ENCODE assay signal across 8 cellular contexts in the genomic region with DNA sequence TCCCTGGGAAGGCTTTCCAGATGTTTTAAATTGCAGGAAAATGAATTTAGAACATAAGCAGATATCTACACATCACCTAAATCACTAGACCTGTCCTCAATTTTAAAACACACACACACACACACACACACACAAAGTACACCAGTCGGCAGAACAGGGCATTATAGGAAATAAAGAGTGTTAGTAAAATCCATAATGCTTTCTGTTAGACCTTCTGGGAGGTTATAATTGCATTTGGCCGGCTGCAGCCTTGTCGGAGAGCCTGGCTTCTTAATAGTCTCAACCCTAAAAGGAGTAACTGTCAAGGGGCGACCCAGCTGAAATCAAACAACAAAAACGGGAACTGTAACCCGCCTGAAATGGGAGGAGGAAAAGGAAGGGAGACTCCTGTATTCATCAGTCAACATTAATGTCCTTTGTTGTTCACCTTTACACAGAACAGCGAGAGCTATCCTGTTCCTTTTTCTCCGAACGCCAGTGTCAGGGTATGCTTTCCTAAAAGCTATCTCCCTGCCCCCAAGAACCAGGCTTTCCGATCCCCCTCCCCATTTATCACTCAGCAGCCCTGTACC. TPM values are rescaled to one million over a fixed set of nuclear protein-coding genes. Genes with fewer than 3 reads are reported as not detected.
DNase-seq lines count a peak whose midpoint lies in the region; ATAC-seq lines count a peak whose summit lies in the region.

No MANE protein-coding gene starts in this region.

- H3K27ac Mint-ChIP-seq in activated naive CD8-positive, alpha-beta T cell, result peak overlapping the region; percentile 22

- peak; percentile 43 for DNase-seq in NCI-H146 (lab: John Stamatoyannopoulos, UW)
- no peak for DNase-seq in iPS DF 6.9 (ENCODE audit: low read depth, low spot score)
- no peak for DNase-seq in left colon

- no peaks in the 10 kb centered on the region for H3K9me3 Mint-ChIP-seq in activated naive CD8-positive, alpha-beta T cell (ENCODE audit: low read depth)

- no peaks in the 10 kb centered on the region for H3K36me3 ChIP-seq in iPS DF 6.9 (ENCODE audit: control insufficient read depth, insufficient read depth, low read length)

- H3K27ac ChIP-seq in iPS DF 6.9 (ENCODE audit: low read length) (no peak overlapping the region), skin epidermis (peak overlapping the region; percentile 15 to 90 (median 78))

- WGBS in iPS DF 6.9 (ENCODE audit: insufficient coverage, insufficient read length), result no CpG with 5 or more reads among the region's 10 CpGs

- no peaks in the 10 kb centered on the region for H3K9me3 ChIP-seq in iPS DF 6.9 (ENCODE audit: control insufficient read depth, insufficient read depth, low read length)

- H3K4me3 Mint-ChIP-seq in activated naive CD8-positive, alpha-beta T cell, result peak overlapping the region; percentile 99

- intact Hi-C loops in left colon (cut with DNase I, micrococcal nuclease), result loop anchor here in 1 of 2 donors (10.0 kb wide), 2 partner anchors 190 to 730 kb away; a partner anchor contains a TSS

- peaks cover 2% of the 10 kb centered on the region for H3K36me3 Mint-ChIP-seq in activated naive CD8-positive, alpha-beta T cell

- H3K4me3 ChIP-seq in GM08714 (ENCODE audit: low read length), result peak overlapping the region; percentile 72
- H3K4me3 ChIP-seq in iPS DF 6.9 (ENCODE audit: low read length), result peak overlapping the region; percentile 88; the same call in 1 of the 2 replicates
- H3K4me3 ChIP-seq in skin epidermis, result peak overlapping the region; percentile 69 to 98 (median 85)

- H3K27me3 Mint-ChIP-seq in activated naive CD8-positive, alpha-beta T cell, result peaks cover 27% of the 10 kb centered on the region

- no peaks in the 10 kb centered on the region; the same call in 1 of the 2 replicates for H3K4me1 ChIP-seq in iPS DF 6.9 (ENCODE audit: control insufficient read depth, insufficient read depth, low read length)

- H3K4me1 Mint-ChIP-seq in activated naive CD8-positive, alpha-beta T cell (ENCODE audit: low read depth), result peaks cover 38% of the 10 kb centered on the region

- ATAC-seq in HG02763 (IDR thresholded peaks at IDR 0.05; ENCODE audit: unreplicated experiment) (no peak), left colon (no peak), HG03442 (IDR thresholded peaks at IDR 0.05; ENCODE audit: unreplicated experiment) (no peak)

- H3K27me3 ChIP-seq in iPS DF 6.9 (ENCODE audit: control insufficient read depth, insufficient read depth, low read length), result no peaks in the 10 kb centered on the region

RNA-seq across cellular contexts. Expression of a gene that starts 1.3 kb away (rescaled TPM):
- total RNA-seq in left colon, result 10 to 100 TPM in 1 of 2 donors, 1 to 10 TPM in 1; 6.6 to 11.5 TPM

RNA-seq across cellular contexts. Expression of a gene that starts 1.6 kb away (rescaled TPM):
- 10 to 100 TPM; 20.1 to 22.3 TPM for total RNA-seq in left colon
